5 cellular contexts compared by ENCODE assay signal in genomic region chr2:125490308-125490707, GRCh38.
"Had no signal": no experiment of that assay in that cellular context is flagged by ENCODE, and none has a peak within 500 bp of the region (broad histone marks: within the 10 kb centered on the region; RNA-seq: fewer than 3 reads in every experiment).

No MANE protein-coding gene starts in this region.

- H3K27ac ChIP-seq: HL-60, KMS-11 had no signal

- FAIRE-seq: HTR-8/SVneo had no signal

- H3K9ac ChIP-seq: KMS-11 had no signal

- H3K4me2 ChIP-seq: KMS-11 had no signal

- DNase-seq: KBM-7, KG1 had no signal
